ENCODE assay signal across 21 cellular contexts in genomic region chr21:14013056-14013603, GRCh38.
A peak's percentile ranks its signal among the peaks of the same experiment; 100 is the strongest.
DNase-seq lines count a peak whose midpoint lies in the region; ATAC-seq, FAIRE-seq and TF ChIP-seq lines count a peak whose summit lies in the region.
"Had no signal": no experiment of that assay in that cellular context is flagged by ENCODE, and none has a peak within 500 bp of the region (broad histone marks: within the 10 kb centered on the region; RNA-seq: fewer than 3 reads in every experiment).

No MANE protein-coding gene starts in this region.

- H3K4me1 Mint-ChIP-seq in CD14-positive monocyte = no peaks in the 10 kb centered on the region

- TF ChIP-seq CTCF in HepG2 (CRISPR knock-in tag; IDR thresholded peaks at IDR 0.05) (no peak), right lobe of liver (IDR thresholded peaks at IDR 0.05) (no peak), kidney (IDR thresholded peaks at IDR 0.05; ENCODE audit: borderline replicate concordance, extremely low read depth, insufficient read depth) (no peak), sigmoid colon (IDR thresholded peaks at IDR 0.05) (no peak), CD14-positive monocyte (IDR thresholded peaks at IDR 0.05) (no peak)

- H3K9ac ChIP-seq in HepG2 (ENCODE audit: insufficient read depth, low read depth, low read length) (no peak overlapping the region), kidney (ENCODE audit: low read length in 2 of 2) (no peak overlapping the region)
- H3K9ac ChIP-seq: BLaER1 had no signal

- BruUV-seq in HepG2 (replicated peaks; lab: Mats Ljungman, UMichigan) = no TSS peak

- TF ChIP-seq RAD21 in HepG2 (CRISPR knock-in tag; IDR thresholded peaks at IDR 0.05) = no peak

- no peaks in the 10 kb centered on the region for H4K20me1 ChIP-seq in HepG2 (ENCODE audit: insufficient read depth, low read length)
- H4K20me1 ChIP-seq: BLaER1 had no signal

- H3K79me2 ChIP-seq in HepG2 (ENCODE audit: insufficient read depth, low read length) = no peaks in the 10 kb centered on the region

- H3K4me2 ChIP-seq in HepG2 (ENCODE audit: low read depth, low read length) = no peak overlapping the region
- H3K4me2 ChIP-seq: A549, BLaER1 had no signal

- in situ Hi-C loops in HepG2 (cut with HindIII; ENCODE audit: extremely low pct_ligation_motif_present, low pct_unique_long_range_greater_than_20kb) = no loop called here

- H3K27me3 ChIP-seq in HepG2 (ENCODE audit: control insufficient read depth in 1 of 2, insufficient read depth in 2 of 2, low read length in 2 of 2) = no peaks in the 10 kb centered on the region
- H3K27me3 ChIP-seq in right lobe of liver = no peaks in the 10 kb centered on the region
- no peaks in the 10 kb centered on the region for H3K27me3 ChIP-seq in sigmoid colon
- H3K27me3 ChIP-seq: BE2C, BLaER1 had no signal

- H3K36me3 ChIP-seq in HepG2 (replicated peaks in 1 of 2; ENCODE audit: control insufficient read depth in 1 of 2, insufficient read depth in 2 of 2, low read length in 2 of 2) = no peaks in the 10 kb centered on the region
- H3K36me3 ChIP-seq in right lobe of liver = no peaks in the 10 kb centered on the region
- H3K36me3 ChIP-seq in kidney (ENCODE audit: control insufficient read depth in 1 of 2, insufficient read depth in 2 of 2, low read length in 2 of 2) = no peaks in the 10 kb centered on the region
- H3K36me3 ChIP-seq in sigmoid colon = no peaks in the 10 kb centered on the region
- H3K36me3 ChIP-seq: BE2C, BLaER1 had no signal

- CTCF ChIA-PET in HepG2 (lab: Yijun Ruan, JAX; ENCODE audit: low intra/inter-chr PET ratio, low total read pairs) = no interaction called here

- TF ChIP-seq POLR2A in HepG2 (IDR thresholded peaks at IDR 0.05; ENCODE audit: insufficient read depth in 1 of 2, low read depth in 2 of 2, low read length in 2 of 2) (no peak), right lobe of liver (IDR thresholded peaks at IDR 0.05) (no peak), sigmoid colon (IDR thresholded peaks at IDR 0.05) (no peak)

- H3K4me3 ChIP-seq in HepG2 (replicated peaks in 1 of 3; ENCODE audit: insufficient read depth in 1 of 3, low read depth in 2 of 3, low read length in 3 of 3) (no peak overlapping the region), right lobe of liver (no peak overlapping the region), kidney (ENCODE audit: low read length in 2 of 2) (no peak overlapping the region), sigmoid colon (no peak overlapping the region)
- H3K4me3 ChIP-seq: A549, BLaER1 had no signal

- no peak overlapping the region for H2AFZ ChIP-seq in HepG2 (ENCODE audit: low read length)

- POLR2A ChIA-PET in HepG2 (lab: Yijun Ruan, JAX) = no interaction called here

- FAIRE-seq in HepG2 (lab: Jason Lieb, UNC) = no peak
- no peak for FAIRE-seq in kidney (lab: Jason Lieb, UNC)
- FAIRE-seq: A549, D721Med, G401.6, GM12891, GM19239 had no signal

- no peaks in the 10 kb centered on the region for H3K9me3 ChIP-seq in HepG2 (ENCODE audit: low read length)
- H3K9me3 ChIP-seq in right lobe of liver = no peaks in the 10 kb centered on the region
- H3K9me3 ChIP-seq in kidney (ENCODE audit: control insufficient read depth in 1 of 2, low read length in 2 of 2) = no peaks in the 10 kb centered on the region
- H3K9me3 ChIP-seq in sigmoid colon = no peaks in the 10 kb centered on the region
- H3K9me3 ChIP-seq: A549, BE2C, BLaER1, Caco-2 had no signal

- TF ChIP-seq EP300 in HepG2 (IDR thresholded peaks at IDR 0.05; ENCODE audit: low read depth in 2 of 2, low read length in 2 of 2) (no peak), HepG2 (CRISPR knock-in tag; IDR thresholded peaks at IDR 0.05; ENCODE audit: borderline replicate concordance) (no peak), sigmoid colon (IDR thresholded peaks at IDR 0.05) (no peak)

- intact Hi-C loops in HepG2 (cut with micrococcal nuclease; ENCODE audit: unreplicated experiment) (no loop called here), right lobe of liver (cut with DNase I) (no loop called here), kidney (cut with DNase I) (no loop called here), sigmoid colon (cut with DNase I) (no loop called here), CD14-positive monocyte (cut with micrococcal nuclease) (no loop called here)

- peaks cover 0 to 5% (median 0%) of the 10 kb centered on the region in 7 donors for H3K9me3 Mint-ChIP-seq in CD14-positive monocyte
- H3K9me3 Mint-ChIP-seq: CD4-positive, alpha-beta T cell; CD8-positive, alpha-beta T cell had no signal

- H3K27ac ChIP-seq in HepG2 (ENCODE audit: extremely low read length, insufficient read depth, low read length) = no peak overlapping the region
- no peak overlapping the region for H3K27ac ChIP-seq in right lobe of liver
- no peak overlapping the region for H3K27ac ChIP-seq in kidney (ENCODE audit: low read depth in 2 of 2, low read length in 2 of 2)
- H3K27ac ChIP-seq in sigmoid colon = no peak overlapping the region
- H3K27ac ChIP-seq: 22Rv1, A549 had no signal

- peaks cover 0 to 6% (median 3%) of the 10 kb centered on the region in 3 donors for H3K27me3 Mint-ChIP-seq in CD14-positive monocyte (ENCODE audit: low read depth in 3 of 3)

- H3K36me3 Mint-ChIP-seq in CD14-positive monocyte = no peaks in the 10 kb centered on the region
- H3K36me3 Mint-ChIP-seq: CD8-positive, alpha-beta T cell had no signal

- ATAC-seq in HepG2 (peak; percentile 4; the same call in 1 of the 3 replicates), right lobe of liver (no peak), GM21390 (IDR thresholded peaks at IDR 0.05; ENCODE audit: unreplicated experiment) (no peak)
- ATAC-seq: A549; CD8-positive, alpha-beta T cell had no signal

- no peak overlapping the region for H3K27ac Mint-ChIP-seq in CD14-positive monocyte
- H3K27ac Mint-ChIP-seq: CD4-positive, alpha-beta T cell; CD8-positive, alpha-beta T cell had no signal

- H3K4me1 ChIP-seq in HepG2 (ENCODE audit: insufficient read depth, low read length) (no peaks in the 10 kb centered on the region), right lobe of liver (no peaks in the 10 kb centered on the region), kidney (ENCODE audit: control insufficient read depth in 1 of 2, insufficient read depth in 1 of 2, low read depth in 1 of 2, low read length in 2 of 2) (no peaks in the 10 kb centered on the region), sigmoid colon (no peaks in the 10 kb centered on the region)
- H3K4me1 ChIP-seq: A549, BE2C, Caco-2 had no signal

- DNase-seq in HepG2 (ENCODE audit: low spot score) = no peak
- no peak for DNase-seq in right lobe of liver
- peak; percentile 41 for DNase-seq in kidney
- DNase-seq in sigmoid colon = peak; percentile 63
- DNase-seq in CD14-positive monocyte (ENCODE audit: low spot score) = no peak
- DNase-seq: BE2C; C1 segment of cervical spinal cord; Caco-2; Calu3; CD4-positive, alpha-beta T cell; CD8-positive, alpha-beta T cell; DMS79 treated with DMSO at 0.1 percent for 48 hours; GF-D8 had no signal

- no CpG with 5 or more reads among the region's 10 CpGs for WGBS in HepG2 (ENCODE audit: low lambda C conversion rate)
- no CpG with 5 or more reads among the region's 10 CpGs for whole genome bisulfite sequencing in right lobe of liver (ENCODE audit: insufficient coverage, low coverage, low lambda C conversion rate, missing lambda C conversion rate)
- WGBS in sigmoid colon, 2 donors = 70 to 87% methylated on average over 10 of the region's 10 CpGs

- no peak overlapping the region for H3K4me3 Mint-ChIP-seq in CD14-positive monocyte
- H3K4me3 Mint-ChIP-seq: CD4-positive, alpha-beta T cell; CD8-positive, alpha-beta T cell had no signal

TF ChIP-seq in HepG2, 621 proteins besides CTCF, POLR2A, EP300 and RAD21 (continues in another document):
- no peak for TF ChIP-seq ZBTB21 (CRISPR knock-in tag; IDR thresholded peaks at IDR 0.05)
- TF ChIP-seq AHR (CRISPR knock-in tag; IDR thresholded peaks at IDR 0.05) = no peak
- TF ChIP-seq SCMH1 (CRISPR knock-in tag; IDR thresholded peaks at IDR 0.05; ENCODE audit: borderline replicate concordance) = no peak
- TF ChIP-seq KMT2A (CRISPR knock-in tag; IDR thresholded peaks at IDR 0.05) = no peak
- TF ChIP-seq ZBTB49 (CRISPR knock-in tag; IDR thresholded peaks at IDR 0.05; ENCODE audit: borderline replicate concordance) = no peak
- TF ChIP-seq TFDP2 (CRISPR knock-in tag; IDR thresholded peaks at IDR 0.05) = no peak
- TF ChIP-seq NCOR1 (IDR thresholded peaks at IDR 0.05; ENCODE audit: borderline replicate concordance, low read length) = no peak
- no peak for TF ChIP-seq MEIS1 (CRISPR knock-in tag; IDR thresholded peaks at IDR 0.05; ENCODE audit: borderline replicate concordance)
- TF ChIP-seq NFKBIZ (CRISPR knock-in tag; IDR thresholded peaks at IDR 0.05) = no peak
- no peak for TF ChIP-seq ZNF350 (CRISPR knock-in tag; IDR thresholded peaks at IDR 0.05; ENCODE audit: borderline replicate concordance, low read depth)
- no peak for TF ChIP-seq ZNF333 (CRISPR knock-in tag; IDR thresholded peaks at IDR 0.05; ENCODE audit: borderline replicate concordance)
- TF ChIP-seq ZSCAN12 (CRISPR knock-in tag; IDR thresholded peaks at IDR 0.05) = no peak

Comparison
In these comparisons a context has a peak if more than half of its experiments do, and no peak if none do; other contexts are left out.
1. DNase-seq: peak in kidney (single experiment) and sigmoid colon (single experiment); none in HepG2 (single experiment), right lobe of liver (0 of 3) and CD14-positive monocyte (single experiment).